9 cellular contexts compared by ENCODE assay signal in the genomic region with DNA sequence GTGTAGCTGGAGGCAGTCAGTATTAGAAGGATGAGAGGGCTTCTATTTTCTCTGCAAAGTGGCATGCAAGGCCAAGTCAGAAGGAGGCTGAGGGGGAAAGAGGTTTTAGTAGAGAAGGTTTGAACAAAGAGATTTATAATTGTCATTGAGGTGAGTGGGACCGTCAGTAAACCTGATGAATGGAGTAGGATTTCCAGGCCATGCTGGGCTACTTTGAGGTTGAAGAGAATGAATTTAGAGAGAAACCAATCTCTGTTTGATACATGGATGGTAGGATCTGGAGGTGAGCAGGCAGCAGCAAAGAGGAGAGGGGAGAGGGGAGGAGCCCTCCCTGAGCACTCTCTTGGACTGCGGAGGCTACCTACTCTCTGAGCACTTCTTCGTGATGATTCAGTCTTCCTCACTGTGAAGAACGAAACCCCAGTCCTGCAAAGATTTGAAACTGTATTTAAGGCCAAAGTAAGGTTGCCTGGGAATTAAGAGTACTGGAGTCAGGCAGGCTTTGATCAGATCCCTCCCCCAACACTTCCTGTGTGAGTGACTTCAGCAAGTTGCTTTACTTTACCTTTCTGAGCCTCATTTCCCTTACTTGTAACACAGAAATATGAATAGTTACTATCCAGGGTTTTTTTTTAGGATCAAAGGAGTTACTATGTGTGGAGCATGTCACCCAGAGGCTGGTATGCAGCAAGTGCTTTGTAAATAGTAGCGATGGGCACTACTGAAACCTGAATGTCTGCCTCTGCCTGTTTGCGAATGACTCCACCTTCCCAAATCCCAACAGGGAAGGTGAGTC.
A peak's percentile ranks its signal among the peaks of the same experiment; 100 is the strongest.
DNase-seq lines count a peak whose midpoint lies in the region; ATAC-seq and TF ChIP-seq lines count a peak whose summit lies in the region.
"Had no signal": no experiment of that assay in that cellular context is flagged by ENCODE, and none has a peak within 500 bp of the region (broad histone marks: within the 10 kb centered on the region; RNA-seq: fewer than 3 reads in every experiment).

No MANE protein-coding gene starts in this region.

- POLR2A ChIA-PET in WTC11 (lab: Charles Lee), result no interaction called here

- H3K4me3 Mint-ChIP-seq in activated T-cell treated with anti-CD3 and anti-CD28 coated beads, Interleukin-2, amount 50 U/mL, for 24 hours, result peak overlapping the region; percentile 3
- peak overlapping the region; percentile 7; the same call in 1 of the 2 replicates for H3K4me3 Mint-ChIP-seq in WTC11

- peaks cover 82% of the 10 kb centered on the region for H3K4me1 Mint-ChIP-seq in activated T-cell treated with anti-CD3 and anti-CD28 coated beads, Interleukin-2, amount 50 U/mL, for 24 hours (ENCODE audit: low read depth)
- H3K4me1 Mint-ChIP-seq in WTC11, result peaks cover 37% of the 10 kb centered on the region

- TF ChIP-seq EP300 in stomach (IDR thresholded peaks at IDR 0.05), result no peak

- TF ChIP-seq CTCF in WTC11 (IDR thresholded peaks at IDR 0.05) (no peak), stomach (IDR thresholded peaks at IDR 0.05) (no peak), lower leg skin (IDR thresholded peaks at IDR 0.05) (no peak)

- WGBS in stomach, 5 donors, result 60 to 74% (median 63%) methylated on average over 6 of the region's 6 CpGs
- 81 to 84% methylated on average over 6 of the region's 6 CpGs for WGBS in lower leg skin, 2 donors

- peaks cover 0 to 16% (median 5%) of the 10 kb centered on the region in 4 donors for H3K36me3 ChIP-seq in stomach

- peak overlapping the region in 3 of 5 donors; percentile 21 to 66 (median 64) for H3K27ac ChIP-seq in stomach
- H3K27ac ChIP-seq: C4-2B had no signal

- H3K27ac Mint-ChIP-seq in activated T-cell treated with anti-CD3 and anti-CD28 coated beads, Interleukin-2, amount 50 U/mL, for 24 hours, result peak overlapping the region; percentile 90
- peak overlapping the region; percentile 90 for H3K27ac Mint-ChIP-seq in WTC11

- CTCF ChIA-PET in WTC11 (lab: Charles Lee), result interaction anchor here (0.5 to 1.7 kb wide), 2 partner anchors 122 to 214 kb away, joined by 3 to 5 read pairs; no protein-coding TSS in a partner anchor

- TF ChIP-seq POLR2A in stomach (IDR thresholded peaks at IDR 0.05) (no peak), lower leg skin (IDR thresholded peaks at IDR 0.05) (no peak)

- H3K4me1 ChIP-seq in stomach, result peaks cover 0 to 29% (median 20%) of the 10 kb centered on the region in 4 donors

- H3K27me3 Mint-ChIP-seq in activated T-cell treated with anti-CD3 and anti-CD28 coated beads, Interleukin-2, amount 50 U/mL, for 24 hours, result no peaks in the 10 kb centered on the region
- no peaks in the 10 kb centered on the region for H3K27me3 Mint-ChIP-seq in WTC11 (ENCODE audit: low read depth)

- intact Hi-C loops in stomach (cut with DNase I; ENCODE audit: low total_unique reads) (no loop called here), lower leg skin (cut with DNase I; ENCODE audit: low total_unique reads) (no loop called here)

- no peak for DNase-seq in activated T-cell treated with anti-CD3 and anti-CD28 coated beads, Interleukin-2, amount 50 U/mL, for 24 hours
- DNase-seq in activated T-cell treated with anti-CD3 and anti-CD28 coated beads, Interleukin-2, amount 50 U/mL, for 48 hours, result no peak
- DNase-seq in WTC11 (ENCODE audit: low spot score) (no peak), islet precursor cell (peak; percentile 61), stomach (no peak), lower leg skin (ENCODE audit: low spot score in 2 of 2) (no peak)

- ATAC-seq in WTC11 (peak; percentile 18), HG02852 (IDR thresholded peaks at IDR 0.05; ENCODE audit: unreplicated experiment) (no peak), HG02588 (IDR thresholded peaks at IDR 0.05; ENCODE audit: unreplicated experiment) (no peak)

- H3K36me3 Mint-ChIP-seq in activated T-cell treated with anti-CD3 and anti-CD28 coated beads, Interleukin-2, amount 50 U/mL, for 24 hours (ENCODE audit: low read depth), result peaks cover 94% of the 10 kb centered on the region
- H3K36me3 Mint-ChIP-seq in WTC11, result peaks cover 40% of the 10 kb centered on the region

- H3K9me3 Mint-ChIP-seq in activated T-cell treated with anti-CD3 and anti-CD28 coated beads, Interleukin-2, amount 50 U/mL, for 24 hours, result no peaks in the 10 kb centered on the region
- H3K9me3 Mint-ChIP-seq in WTC11, result peaks cover 5% of the 10 kb centered on the region; the same call in 1 of the 2 replicates

- no peak overlapping the region for H3K4me3 ChIP-seq in stomach
- H3K4me3 ChIP-seq in lower leg skin (ENCODE audit: low read depth, poor library complexity, severe bottlenecking), result no peak overlapping the region

- no peaks in the 10 kb centered on the region for H3K27me3 ChIP-seq in stomach

- H3K9me3 ChIP-seq in stomach, result no peaks in the 10 kb centered on the region

TF ChIP-seq in WTC11, 78 proteins besides CTCF, POLR2A, EP300 and RAD21:
- TF ChIP-seq ZNF671 (CRISPR knock-in tag; IDR thresholded peaks at IDR 0.05) (no peak), TP53 (CRISPR knock-in tag; IDR thresholded peaks at IDR 0.05) (0 out of 2 replicates have a peak, but pooled peaks have one; percentile 33)
